Comparison of ENCODE assay signal across 8 cellular contexts in genomic region chr3:124078978-124079911, GRCh38.
A peak's percentile ranks its signal among the peaks of the same experiment; 100 is the strongest.
DNase-seq lines count a peak whose midpoint lies in the region; ATAC-seq and FAIRE-seq lines count a peak whose summit lies in the region.

No MANE protein-coding gene starts in this region.

- in situ Hi-C loops in ACHN (cut with HindIII; ENCODE audit: low pct_ligation_motif_present, low pct_unique_long_range_greater_than_20kb, low sequenced_read_pairs), result no loop called here

- ATAC-seq in HG03280 (IDR thresholded peaks at IDR 0.05; ENCODE audit: unreplicated experiment), result no peak

- DNase-seq in ACHN (peak; percentile 39), GM03348 (ENCODE audit: low spot score) (peak; percentile 63), NCI-H146 treated with DMSO at 0.1 percent for 48 hours (lab: John Stamatoyannopoulos, UW; ENCODE audit: unreplicated experiment) (peak; percentile 86), amniotic stem cell (lab: John Stamatoyannopoulos, UW) (peak; percentile 29), inferior parietal cortex (ENCODE audit: extremely low spot score) (peak; percentile 83), urothelium cell line (ENCODE audit: low spot score) (peak; percentile 51)
- no peak for DNase-seq in activated CD8-positive, alpha-beta memory T cell treated with anti-CD3 and anti-CD28 coated beads, Interleukin-2, amount 50 U/mL, for 48 hours

- no peak for FAIRE-seq in urothelium cell line (lab: Jason Lieb, UNC)
